ENCODE assay signal across 9 cellular contexts in the genomic region with DNA sequence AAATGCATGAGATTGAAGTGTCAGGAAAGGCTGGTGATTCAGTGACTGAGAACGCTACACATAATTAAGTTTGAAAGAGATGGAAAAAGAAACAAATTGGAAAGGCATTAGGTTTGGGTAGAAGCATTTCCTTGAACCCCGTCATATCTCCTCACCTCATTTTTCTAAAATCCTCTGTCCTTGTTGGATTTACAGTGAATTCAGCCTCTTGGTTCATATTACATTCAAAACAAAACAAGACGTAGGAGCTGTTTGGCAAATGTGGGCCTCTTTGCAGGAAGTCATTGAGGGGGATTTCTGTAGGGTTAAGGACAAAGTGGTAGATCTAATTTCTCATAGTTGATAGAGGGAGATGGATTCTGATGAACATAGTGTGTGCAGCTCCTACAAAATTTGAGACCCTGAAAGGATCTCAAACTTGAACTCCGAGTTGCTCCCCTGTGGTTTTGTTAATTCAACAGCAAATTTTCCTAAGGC. TPM values are rescaled to one million over a fixed set of nuclear protein-coding genes. Genes with fewer than 3 reads are reported as not detected.
DNase-seq lines count a peak whose midpoint lies in the region; ATAC-seq, FAIRE-seq and TF ChIP-seq lines count a peak whose summit lies in the region.
"Had no signal": no experiment of that assay in that cellular context is flagged by ENCODE, and none has a peak within 500 bp of the region (broad histone marks: within the 10 kb centered on the region; RNA-seq: fewer than 3 reads in every experiment).

No MANE protein-coding gene starts in this region.

- H2AFZ ChIP-seq in GM12878 (ENCODE audit: control insufficient read depth, low read depth, low read length) (peak overlapping the region; percentile 90), parathyroid adenoma (peak overlapping the region; percentile 67)

- FAIRE-seq in GM12878 (lab: Jason Lieb, UNC): no peak

- no peaks in the 10 kb centered on the region; the same call in 1 of the 3 replicates for H3K9me3 ChIP-seq in GM12878 (replicated peaks; ENCODE audit: control insufficient read depth, insufficient read depth, low read length)
- H3K9me3 ChIP-seq in parathyroid adenoma (ENCODE audit: control insufficient read depth, low read length): no peaks in the 10 kb centered on the region

- TSS peak; percentile 70 for BruUV-seq in GM12878 (replicated peaks; lab: Mats Ljungman, UMichigan)

- peak overlapping the region; percentile 81 for H3K27ac ChIP-seq in GM12878 (ENCODE audit: control insufficient read depth, insufficient read depth)
- peak overlapping the region; percentile 22 for H3K27ac ChIP-seq in parathyroid adenoma

- TF ChIP-seq RAD21 in GM12878 (IDR thresholded peaks at IDR 0.05; ENCODE audit: insufficient read depth, low read depth, low read length): no peak

- ATAC-seq in GM18517 (IDR thresholded peaks at IDR 0.05; ENCODE audit: unreplicated experiment) (peak; percentile 14), HG02938 (IDR thresholded peaks at IDR 0.05; ENCODE audit: unreplicated experiment) (peak; percentile 38), GM12878 (peak; percentile 62)

- POLR2A ChIA-PET in GM12878 (lab: Charles Lee): interaction anchor here (0.6 kb wide), 1 partner anchor 1992 kb away, joined by 6 read pairs; no protein-coding TSS in a partner anchor

- TF ChIP-seq POLR2A in GM12878 (IDR thresholded peaks at IDR 0.05; ENCODE audit: low read depth, low read length): no peak

- RAD21 ChIA-PET in GM12878 (lab: Charles Lee; ENCODE audit: unreplicated experiment): interaction anchor here (0.8 to 3.2 kb wide), 8 partner anchors 20 to 183 kb away, joined by 3 to 22 read pairs (median 5); no protein-coding TSS in a partner anchor

- SMC1A ChIA-PET in GM12878 (lab: Charles Lee; ENCODE audit: uncharacterized antibody, unreplicated experiment): interaction anchor here (0.9 to 3.9 kb wide), 7 partner anchors 8 to 183 kb away, joined by 3 to 24 read pairs (median 10); no protein-coding TSS in a partner anchor

- CTCF ChIA-PET in GM12878 (lab: Yijun Ruan, JAX): interaction anchor here (0.6 to 3.9 kb wide), 6 partner anchors 19 to 227 kb away, joined by 3 to 19 read pairs (median 3); no protein-coding TSS in a partner anchor

- DNase-seq in GM12878 (ENCODE audit: low read depth, low spot score) (no peak), H4 (ENCODE audit: low spot score) (no peak), NCI-H345 (lab: John Stamatoyannopoulos, UW) (no peak), midbrain (lab: John Stamatoyannopoulos, UW) (no peak), inferior parietal cortex (ENCODE audit: extremely low spot score) (no peak)
- DNase-seq: amniotic stem cell had no signal

- H3K4me2 ChIP-seq in GM12878 (ENCODE audit: control insufficient read depth, insufficient read depth) (peak overlapping the region; percentile 90), parathyroid adenoma (ENCODE audit: low read length) (no peak overlapping the region)

- intact Hi-C loops in GM12878 (cut with micrococcal nuclease; ENCODE audit: unreplicated experiment): loop anchor here (5.0 kb wide), 1 partner anchor 173 kb away; no protein-coding TSS in a partner anchor

- in situ Hi-C loops in GM12878 (cut with MboI): no loop called here

- TF ChIP-seq EP300 in GM12878 (IDR thresholded peaks at IDR 0.05; ENCODE audit: borderline replicate concordance in 1 of 2, control insufficient read depth in 1 of 2, low read depth in 2 of 2, low read length in 2 of 2): no peak

- H3K9ac ChIP-seq in GM12878 (ENCODE audit: control insufficient read depth, insufficient read depth, low read length) (peak overlapping the region; percentile 56), parathyroid adenoma (no peak overlapping the region)

- WGBS in GM12878 (ENCODE audit: insufficient coverage, insufficient replicate concordance, low lambda C conversion rate, missing lambda C conversion rate): 15% methylated on average over 4 of the region's 4 CpGs

- H3K36me3 ChIP-seq in GM12878 (ENCODE audit: control insufficient read depth in 2 of 2, insufficient read depth in 2 of 2, low read length in 1 of 2): no peaks in the 10 kb centered on the region
- no peaks in the 10 kb centered on the region for H3K36me3 ChIP-seq in parathyroid adenoma (ENCODE audit: control insufficient read depth, insufficient read depth, low read length)

- H3K27me3 ChIP-seq in GM12878 (replicated peaks in 1 of 2; ENCODE audit: control insufficient read depth in 2 of 2, insufficient read depth in 2 of 2, low read length in 1 of 2) (peaks cover 0 to 1% of the 10 kb centered on the region in 2 experiments; a peak in 1 of 4 replicates), parathyroid adenoma (ENCODE audit: control insufficient read depth, insufficient read depth, low read length) (no peaks in the 10 kb centered on the region)

- H3K4me1 ChIP-seq in GM12878 (ENCODE audit: control insufficient read depth, insufficient read depth, low read length): peaks cover 26% of the 10 kb centered on the region
- H3K4me1 ChIP-seq in parathyroid adenoma: peaks cover 11% of the 10 kb centered on the region

- TF ChIP-seq CTCF in GM12878 (IDR thresholded peaks at IDR 0.05 in 2 of 3, conservative IDR thresholded peaks at IDR 0.05 in 1 of 3; ENCODE audit: control insufficient read depth in 2 of 3, extremely low read depth in 1 of 3, insufficient read depth in 1 of 3, low read depth in 3 of 3, low read length in 3 of 3): no peak
- no peak for TF ChIP-seq CTCF in parathyroid adenoma (IDR thresholded peaks at IDR 0.05)

- no peaks in the 10 kb centered on the region for H4K20me1 ChIP-seq in GM12878 (ENCODE audit: control insufficient read depth, insufficient read depth)

- H3K79me2 ChIP-seq in GM12878 (ENCODE audit: control insufficient read depth, insufficient read depth, low read length): peaks cover 2% of the 10 kb centered on the region; the same call in 1 of the 2 replicates
- H3K79me2 ChIP-seq in parathyroid adenoma: no peaks in the 10 kb centered on the region

- H3K4me3 ChIP-seq in GM12878 (peak overlapping the region; percentile 54), parathyroid adenoma (ENCODE audit: low read depth, low read length) (no peak overlapping the region)

TF ChIP-seq in GM12878, 131 proteins besides CTCF, POLR2A, EP300 and RAD21 (continues in another document):
- no peak for TF ChIP-seq NR2F1 (conservative IDR thresholded peaks at IDR 0.05)

RNA-seq across cellular contexts. Expression of a gene that starts 0.6 kb away (rescaled TPM):
- 57.2 and 58.6 TPM in 2 replicates for total RNA-seq in GM12878 (2013; cell fraction: nucleolus; rRNA removed)
- total RNA-seq in GM12878 (2014; rRNA removed): 32.5 and 32.7 TPM in 2 replicates
- total RNA-seq in GM12878 (2014; rRNA removed; fragmentation: Illumina TruSeq; extraction: Trizol): 20.0 and 20.4 TPM in 2 replicates
- total RNA-seq in GM12878 (2021): 20.0 and 20.7 TPM in 2 replicates
- 12.6 TPM for polyA plus RNA-seq in GM12878 (2011; ENCODE audit: low read depth)
- polyA plus RNA-seq in GM12878 (2011; rRNA removed): 1.4 and 1.5 TPM in 2 replicates
- 0.69 and 1.4 TPM in 2 replicates for polyA plus RNA-seq in GM12878 (2011; cell fraction: cytosol; rRNA removed)
- 1.6 and 1.8 TPM in 2 replicates for polyA plus RNA-seq in GM12878 (2011; cell fraction: nucleus; rRNA removed)
- polyA plus RNA-seq in GM12878 (2012): 12.1 and 20.6 TPM in 2 replicates
- polyA plus RNA-seq in GM12878 (2014; fragmentation: Illumina TruSeq; extraction: Trizol): 22.8 and 35.4 TPM in 2 replicates
- 1 to 10 TPM; 6.8 to 8.3 TPM for polyA plus RNA-seq in GM12878 (2014; fragmentation: Nextera tagmentation; extraction: Ambion mirVana)
- polyA plus RNA-seq in GM12878 (2014; rRNA removed): 21.6 and 22.0 TPM in 2 replicates
- polyA plus RNA-seq in GM12878 (2016; fragmentation: Nextera tagmentation; extraction: Ambion mirVana): 10 to 100 TPM; 12.0 to 12.2 TPM
- 0.62 TPM in 1 of 2 replicates, not detected in the other for polyA minus RNA-seq in GM12878 (2011; rRNA and poly(A)+ RNA removed)
- not detected in 2 replicates for polyA minus RNA-seq in GM12878 (2011; cell fraction: cytosol; rRNA and poly(A)+ RNA removed)
- polyA minus RNA-seq in GM12878 (2011; cell fraction: nucleus; rRNA and poly(A)+ RNA removed): 0.24 TPM in 1 of 2 replicates, not detected in the other
- 14.5 and 16.8 TPM in 2 replicates for total RNA-seq in H4 (2014; rRNA removed; shearing (Covaris generic))

RNA-seq across cellular contexts. Expression of a gene that starts 51.9 kb away (rescaled TPM):
- 89.2 and 94.9 TPM in 2 replicates for total RNA-seq in GM12878 (2013; cell fraction: nucleolus; rRNA removed)
- 8.5 and 9.4 TPM in 2 replicates for total RNA-seq in GM12878 (2014; rRNA removed)
- 8.8 and 9.0 TPM in 2 replicates for total RNA-seq in GM12878 (2014; rRNA removed; fragmentation: Illumina TruSeq; extraction: Trizol)
- 36.5 and 39.0 TPM in 2 replicates for total RNA-seq in GM12878 (2021)
- polyA plus RNA-seq in GM12878 (2011; ENCODE audit: low read depth): 15.1 TPM
- 7.1 and 11.2 TPM in 2 replicates for polyA plus RNA-seq in GM12878 (2011; rRNA removed)
- 9.9 and 12.4 TPM in 2 replicates for polyA plus RNA-seq in GM12878 (2011; cell fraction: cytosol; rRNA removed)
- 21.7 and 25.1 TPM in 2 replicates for polyA plus RNA-seq in GM12878 (2011; cell fraction: nucleus; rRNA removed)
- polyA plus RNA-seq in GM12878 (2012): 16.0 and 23.3 TPM in 2 replicates
- polyA plus RNA-seq in GM12878 (2014; fragmentation: Illumina TruSeq; extraction: Trizol): 15.9 and 17.3 TPM in 2 replicates
- polyA plus RNA-seq in GM12878 (2014; fragmentation: Nextera tagmentation; extraction: Ambion mirVana): 1 to 10 TPM; 1.7 to 3.3 TPM
- polyA plus RNA-seq in GM12878 (2014; rRNA removed): 11.3 and 14.2 TPM in 2 replicates
- 1 to 10 TPM; 9.1 to 9.3 TPM for polyA plus RNA-seq in GM12878 (2016; fragmentation: Nextera tagmentation; extraction: Ambion mirVana)
- 38.7 and 52.6 TPM in 2 replicates for polyA minus RNA-seq in GM12878 (2011; rRNA and poly(A)+ RNA removed)
- 19.0 and 20.1 TPM in 2 replicates for polyA minus RNA-seq in GM12878 (2011; cell fraction: cytosol; rRNA and poly(A)+ RNA removed)
- 16.2 and 32.7 TPM in 2 replicates for polyA minus RNA-seq in GM12878 (2011; cell fraction: nucleus; rRNA and poly(A)+ RNA removed)
- total RNA-seq in H4 (2014; rRNA removed; shearing (Covaris generic)): 12.5 and 15.4 TPM in 2 replicates
